In genomic region chr17:51455931-51456330, GRCh38 we compare ENCODE assay signal across 18 cellular contexts.
"Had no signal": no experiment of that assay in that cellular context is flagged by ENCODE, and none has a peak within 500 bp of the region (broad histone marks: within the 10 kb centered on the region; RNA-seq: fewer than 3 reads in every experiment).

No MANE protein-coding gene starts in this region.

- H3K4me1 ChIP-seq: pancreas, stomach, thyroid gland had no signal

- H3K4me3 ChIP-seq: coronary artery, esophagus squamous epithelium, lung, pancreas, stomach, thyroid gland had no signal

- H3K27me3 ChIP-seq: neutrophil, pancreas, stomach, thyroid gland had no signal

- H3K36me3 ChIP-seq: esophagus squamous epithelium, neutrophil, pancreas, stomach, thyroid gland had no signal

- H3K27ac ChIP-seq: coronary artery, esophagus squamous epithelium, neutrophil, pancreas, stomach, thyroid gland had no signal

- DNase-seq: dermis blood vessel endothelial cell; effector memory CD4-positive, alpha-beta T cell; esophagus squamous epithelium; head of caudate nucleus; naive B cell; pancreas; stimulated activated CD4-positive, alpha-beta T cell treated with anti-CD3 and anti-CD28 coated beads, Interleukin-2, amount 100 ng/mL, for 24 hours; stimulated activated CD4-positive, alpha-beta T cell treated with anti-CD3 and anti-CD28 coated beads, Interleukin-4, amount 100 ng/mL, for 24 hours; stimulated activated naive CD4-positive, alpha-beta T cell treated with Interleukin-2 at 50 U/mL for 16 hours; stomach; thyroid gland; trophoblast cell had no signal

- H3K9me3 ChIP-seq: esophagus squamous epithelium, neutrophil, pancreas, stomach, thyroid gland had no signal

- ATAC-seq: left lobe of liver; pancreas; sciatic nerve; stimulated activated effector memory CD8-positive, alpha-beta T cell treated with anti-CD3 and anti-CD28 coated beads, Interleukin-12 subunit alpha, Interleukin-12 subunit beta, amount 100 ng/mL, for 72 hours had no signal
